8 cellular contexts compared by ENCODE assay signal in genomic region chr15:31870336-31871158, GRCh38. TPM values are rescaled to one million over a fixed set of nuclear protein-coding genes. Genes with fewer than 3 reads are reported as not detected.
DNase-seq lines count a peak whose midpoint lies in the region; ATAC-seq and TF ChIP-seq lines count a peak whose summit lies in the region.

OTUD7A (minus strand) TSS chr15:31870673.

- H2BK12ac ChIP-seq in mesenchymal stem cell (ENCODE audit: low read length in 2 of 2): no peak within 1 kb of the TSS

- H2AK5ac ChIP-seq in mesenchymal stem cell (ENCODE audit: low read length, severe bottlenecking): no peak within 1 kb of the TSS

- no peak within 1 kb of the TSS for H3K23ac ChIP-seq in mesenchymal stem cell (ENCODE audit: low read length in 2 of 2)

- H3K79me1 ChIP-seq in mesenchymal stem cell (replicated peaks; ENCODE audit: low read length, poor library complexity, severe bottlenecking): no peaks in the 10 kb centered on the region

- no peaks in the 10 kb centered on the region for H3K9me3 ChIP-seq in effector memory CD4-positive, alpha-beta T cell (ENCODE audit: control insufficient read depth, low read length)
- no peaks in the 10 kb centered on the region for H3K9me3 ChIP-seq in mesenchymal stem cell (ENCODE audit: control insufficient read depth, low read length)

- no peak within 1 kb of the TSS for H2BK120ac ChIP-seq in mesenchymal stem cell (ENCODE audit: low read depth, low read length)

- WGBS in mesenchymal stem cell: under 1% methylated on average over 78 of the region's 120 CpGs

- H2BK15ac ChIP-seq in mesenchymal stem cell (ENCODE audit: low read depth, poor library complexity, severe bottlenecking): no peak within 1 kb of the TSS

- no peak within 1 kb of the TSS for H3K14ac ChIP-seq in mesenchymal stem cell (ENCODE audit: low read length in 2 of 2)

- H4K8ac ChIP-seq in mesenchymal stem cell (ENCODE audit: low read length): peak within 1 kb of the TSS; percentile 35

- ATAC-seq in GM19438 (IDR thresholded peaks at IDR 0.05; ENCODE audit: low read depth, unreplicated experiment) (peak; percentile 83), HG03565 (IDR thresholded peaks at IDR 0.05; ENCODE audit: unreplicated experiment) (peak; percentile 86)

- no peaks in the 10 kb centered on the region for H3K27me3 ChIP-seq in effector memory CD4-positive, alpha-beta T cell (replicated peaks; ENCODE audit: control insufficient read depth, insufficient read depth, low read length, poor library complexity, severe bottlenecking)
- peaks cover 1 to 14% of the 10 kb centered on the region in 2 experiments for H3K27me3 ChIP-seq in mesenchymal stem cell (ENCODE audit: control insufficient read depth in 1 of 2, insufficient read depth in 1 of 2, low read length in 2 of 2)

- no peak within 1 kb of the TSS for H3K4ac ChIP-seq in mesenchymal stem cell (ENCODE audit: low read depth in 1 of 2, low read length in 2 of 2)

- TF ChIP-seq CTCF in C4-2B (conservative IDR thresholded peaks at IDR 0.05): 0 out of 2 replicates have a peak, but pooled peaks have one; percentile 2

- no peak within 1 kb of the TSS for H2BK5ac ChIP-seq in mesenchymal stem cell (ENCODE audit: low read depth, low read length, poor library complexity, severe bottlenecking)

- H4K91ac ChIP-seq in mesenchymal stem cell (ENCODE audit: low read length): no peak within 1 kb of the TSS

- peak within 1 kb of the TSS; percentile 92 for H3K4me2 ChIP-seq in mesenchymal stem cell (ENCODE audit: low read length, poor library complexity, severe bottlenecking)

- H2AFZ ChIP-seq in mesenchymal stem cell (ENCODE audit: low read depth, low read length): peak within 1 kb of the TSS; percentile 96

- DNase-seq in NCI-H82 treated with DMSO at 0.1 percent for 48 hours (lab: John Stamatoyannopoulos, UW; ENCODE audit: unreplicated experiment): peak; percentile 51
- DNase-seq in activated CD8-positive, alpha-beta memory T cell treated with anti-CD3 and anti-CD28 coated beads for 24 hours: peak; percentile 94
- peak; percentile 74 to 78 (median 76) for DNase-seq in effector memory CD4-positive, alpha-beta T cell
- DNase-seq in mesenchymal stem cell: peak; percentile 62
- DNase-seq in stimulated activated CD4-positive, alpha-beta T cell treated with anti-CD3 and anti-CD28 coated beads, TNF-alpha, amount 100 ng/mL, for 48 hours (ENCODE audit: low read depth in 3 of 3): peak; percentile 59 to 79 (median 59)

- no peaks in the 10 kb centered on the region for H3K36me3 ChIP-seq in effector memory CD4-positive, alpha-beta T cell (ENCODE audit: control insufficient read depth, insufficient read depth, low read length)
- no peaks in the 10 kb centered on the region for H3K36me3 ChIP-seq in mesenchymal stem cell (ENCODE audit: control insufficient read depth in 1 of 2, insufficient read depth in 2 of 2, low read depth in 1 of 2, low read length in 2 of 2)

- H3K18ac ChIP-seq in mesenchymal stem cell (ENCODE audit: low read depth in 1 of 2, low read length in 2 of 2): no peak within 1 kb of the TSS

- H3K4me1 ChIP-seq in effector memory CD4-positive, alpha-beta T cell (ENCODE audit: control insufficient read depth, insufficient read depth, low read length, poor library complexity, severe bottlenecking): peaks cover 5% of the 10 kb centered on the region
- H3K4me1 ChIP-seq in mesenchymal stem cell (ENCODE audit: control insufficient read depth, insufficient read depth, low read depth, low read length): peaks cover 6% of the 10 kb centered on the region

- peak within 1 kb of the TSS; percentile 45 for H3K4me3 ChIP-seq in effector memory CD4-positive, alpha-beta T cell (ENCODE audit: insufficient read depth, low read depth, low read length, poor library complexity, severe bottlenecking)
- H3K4me3 ChIP-seq in mesenchymal stem cell (ENCODE audit: insufficient read depth in 1 of 2, low read depth in 1 of 2, low read length in 2 of 2): peak within 1 kb of the TSS; percentile 69 to 87

- H3K9ac ChIP-seq in mesenchymal stem cell (ENCODE audit: low read length): peak within 1 kb of the TSS; percentile 84

- H3K27ac ChIP-seq in C4-2B (peak within 1 kb of the TSS; percentile 49), mesenchymal stem cell (ENCODE audit: low read length, poor library complexity, severe bottlenecking) (no peak within 1 kb of the TSS)
- peak within 1 kb of the TSS; percentile 53 for H3K27ac ChIP-seq in effector memory CD4-positive, alpha-beta T cell (ENCODE audit: insufficient read depth, low read length, poor library complexity, severe bottlenecking)

RNA-seq across cellular contexts. Expression of gene OTUD7A, which starts in this region (rescaled TPM):
- not detected for polyA plus RNA-seq in mesenchymal stem cell (2013, experiment 1 of 2)
- not detected for polyA plus RNA-seq in mesenchymal stem cell (2013, experiment 2 of 2)
